In the genomic region with DNA sequence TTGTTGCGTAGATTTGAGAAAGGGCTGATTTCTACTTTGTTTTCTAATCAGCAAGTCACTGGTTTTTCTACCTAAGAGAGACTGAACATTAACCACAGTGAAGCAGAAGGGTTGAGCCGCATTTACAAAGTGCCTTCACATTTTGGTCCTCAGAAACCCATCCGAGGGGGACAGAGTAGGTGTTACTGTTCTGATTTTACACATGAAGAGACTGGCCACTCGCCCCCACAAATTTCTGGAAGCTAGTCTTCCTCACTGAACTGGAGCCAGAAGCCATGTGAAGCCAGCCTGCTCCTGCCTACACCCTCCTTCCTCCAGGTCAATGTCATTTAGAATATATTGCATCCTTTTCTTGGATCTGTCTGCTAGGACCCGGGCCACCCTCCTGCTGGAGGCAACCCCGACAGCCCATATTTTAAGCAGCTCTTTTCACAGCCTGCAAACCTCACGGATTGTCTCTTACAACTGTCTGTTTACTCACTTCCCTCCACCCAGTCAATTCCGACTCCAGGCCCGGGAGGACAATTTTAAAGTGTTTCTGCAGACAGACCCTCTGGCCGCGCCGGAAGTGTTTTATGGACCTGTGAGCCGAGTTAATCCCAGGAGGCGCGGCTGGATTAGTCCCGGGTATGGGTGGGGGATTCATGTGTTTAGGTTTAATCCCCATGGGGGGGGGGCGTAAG, we compare ENCODE assay signal across 7 cellular contexts.
A peak's percentile ranks its signal among the peaks of the same experiment; 100 is the strongest.
DNase-seq lines count a peak whose midpoint lies in the region; ATAC-seq, FAIRE-seq and TF ChIP-seq lines count a peak whose summit lies in the region.

No MANE protein-coding gene starts in this region.

- WGBS in small intestine, 3 donors = 13 to 18% (median 17%) methylated on average over 16 to 17 of the region's 17 CpGs

- FAIRE-seq in GM19239 (lab: Jason Lieb, UNC) (peak; percentile 53), small intestine (lab: Jason Lieb, UNC) (no peak)

- ATAC-seq in HG03342 (IDR thresholded peaks at IDR 0.05; ENCODE audit: unreplicated experiment) = no peak
- no peak for ATAC-seq in GM19351 (IDR thresholded peaks at IDR 0.05; ENCODE audit: unreplicated experiment)

- no peaks in the 10 kb centered on the region for H4K20me1 ChIP-seq in fibroblast of lung (ENCODE audit: control insufficient read depth, extremely low read depth, insufficient read depth, low read length)

- no peaks in the 10 kb centered on the region for H3K27me3 ChIP-seq in fibroblast of lung (ENCODE audit: control insufficient read depth, insufficient read depth, low read length)
- H3K27me3 ChIP-seq in small intestine (ENCODE audit: control insufficient read depth in 2 of 2, insufficient read depth in 2 of 2, low read length in 2 of 2) = no peaks in the 10 kb centered on the region

- peak overlapping the region in 2 of 4 experiments; percentile 11 to 54 for H3K4me3 ChIP-seq in fibroblast of lung (replicated peaks in 1 of 4; ENCODE audit: control extremely low read depth in 1 of 4, insufficient read depth in 1 of 4, low read depth in 3 of 4, low read length in 4 of 4)
- H3K4me3 ChIP-seq in small intestine (ENCODE audit: low read depth in 1 of 2, low read length in 2 of 2) = peak overlapping the region; percentile 36 to 37

- TF ChIP-seq CTCF in fibroblast of lung (conservative IDR thresholded peaks at IDR 0.05 in 1 of 2, IDR thresholded peaks at IDR 0.05 in 1 of 2; ENCODE audit: low read depth in 1 of 2, low read length in 2 of 2) = no peak

- no peaks in the 10 kb centered on the region for H3K79me2 ChIP-seq in fibroblast of lung (ENCODE audit: control insufficient read depth, insufficient read depth, low read length)

- H3K27ac ChIP-seq in fibroblast of lung (ENCODE audit: insufficient read depth, low read length) (peak overlapping the region; percentile 71), small intestine (ENCODE audit: low read depth in 1 of 2, low read length in 1 of 2) (peak overlapping the region; percentile 86 to 100)

- H3K9me3 ChIP-seq in fibroblast of lung (ENCODE audit: control insufficient read depth, insufficient read depth, low read depth, low read length) (no peaks in the 10 kb centered on the region), small intestine (ENCODE audit: control insufficient read depth, low read depth) (no peaks in the 10 kb centered on the region)

- no peak overlapping the region for H2AFZ ChIP-seq in fibroblast of lung (ENCODE audit: low read length)

- H3K36me3 ChIP-seq in fibroblast of lung (ENCODE audit: control insufficient read depth, insufficient read depth, low read length) = no peaks in the 10 kb centered on the region
- H3K36me3 ChIP-seq in small intestine (ENCODE audit: control insufficient read depth in 2 of 2, insufficient read depth in 2 of 2, low read length in 2 of 2) = no peaks in the 10 kb centered on the region

- no peak overlapping the region for H3K4me2 ChIP-seq in fibroblast of lung (ENCODE audit: extremely low read depth, insufficient read depth, low read length)

- H3K9ac ChIP-seq in fibroblast of lung (ENCODE audit: insufficient read depth, low read length) = no peak overlapping the region

- H3K4me1 ChIP-seq in fibroblast of lung (ENCODE audit: control insufficient read depth, extremely low read depth, insufficient read depth, low read length) (peaks cover 5% of the 10 kb centered on the region), small intestine (ENCODE audit: control insufficient read depth in 2 of 2, insufficient read depth in 1 of 2, low read depth in 1 of 2, low read length in 1 of 2) (no peaks in the 10 kb centered on the region)

- DNase-seq in GM19239 (ENCODE audit: insufficient read length, low spot score) = no peak
- peak; percentile 45 for DNase-seq in RKO (ENCODE audit: low spot score)
- DNase-seq in fibroblast of lung (ENCODE audit: low read depth in 2 of 2) = no peak
- DNase-seq in small intestine = no peak
- DNase-seq in NCI-H526 treated with DMSO at 0.1 percent for 48 hours (lab: John Stamatoyannopoulos, UW) = no peak
